In the genomic region with DNA sequence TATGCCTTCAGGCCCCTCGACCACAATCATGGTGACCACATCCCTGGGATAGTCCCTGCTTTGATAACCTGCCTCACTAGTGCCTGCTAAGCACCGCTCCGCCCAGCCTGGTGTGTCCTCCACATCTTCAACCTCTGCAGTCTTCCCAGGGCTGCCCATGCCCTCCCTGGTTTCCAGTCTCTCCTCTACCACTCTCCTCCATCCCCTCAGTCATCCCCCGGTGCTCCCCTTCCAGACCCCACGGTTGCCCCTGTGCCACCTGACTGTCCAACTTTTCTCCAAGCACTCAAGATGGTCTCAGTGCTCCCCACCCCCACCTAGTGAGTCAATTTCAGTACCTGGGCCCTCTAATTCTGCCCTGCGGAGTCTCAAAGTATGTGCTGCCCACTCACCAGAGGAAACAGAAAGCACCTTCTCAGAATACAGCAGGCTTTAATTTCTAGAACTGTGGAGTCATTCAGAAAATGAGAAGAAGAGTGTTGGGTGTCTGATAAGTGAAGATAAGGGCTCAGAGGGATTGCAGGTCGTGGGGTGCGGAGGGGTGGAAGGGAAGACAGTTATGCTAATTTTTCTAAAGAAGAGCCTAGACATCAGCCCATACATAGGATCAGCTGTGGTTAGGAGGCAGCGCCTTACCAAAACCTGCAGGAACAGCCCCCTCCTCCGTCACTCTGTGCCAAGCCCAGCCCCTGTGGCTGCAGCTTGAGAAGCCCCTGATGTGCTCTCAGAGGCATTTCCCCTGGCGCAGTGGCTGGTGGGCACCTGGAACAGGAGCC, we compare ENCODE assay signal across 8 cellular contexts. TPM values are rescaled to one million over a fixed set of nuclear protein-coding genes. Genes with fewer than 3 reads are reported as not detected.
DNase-seq lines count a peak whose midpoint lies in the region; ATAC-seq lines count a peak whose summit lies in the region.

No MANE protein-coding gene starts in this region.

- ATAC-seq in GM19463 (IDR thresholded peaks at IDR 0.05; ENCODE audit: unreplicated experiment) (peak; percentile 48), HG03439 (IDR thresholded peaks at IDR 0.05; ENCODE audit: unreplicated experiment) (peak; percentile 45)
- peak; percentile 70 to 78 for ATAC-seq in activated T-cell treated with anti-CD3 and anti-CD28 coated beads, Interleukin-2, amount 50 U/mL, for 72 hours (replicated peaks in 1 of 2)

- H3K4me3 Mint-ChIP-seq in activated T-cell treated with anti-CD3 and anti-CD28 coated beads, Interleukin-2, amount 50 U/mL, for 72 hours = peak overlapping the region; percentile 87 to 91

- no peaks in the 10 kb centered on the region for H3K27me3 Mint-ChIP-seq in activated T-cell treated with anti-CD3 and anti-CD28 coated beads, Interleukin-2, amount 50 U/mL, for 72 hours (ENCODE audit: low read depth)

- peaks cover 0 to 2% of the 10 kb centered on the region in 2 donors for H3K36me3 Mint-ChIP-seq in activated T-cell treated with anti-CD3 and anti-CD28 coated beads, Interleukin-2, amount 50 U/mL, for 72 hours (ENCODE audit: insufficient read depth in 2 of 2)

- peak; percentile 80 to 86 for DNase-seq in activated T-cell treated with anti-CD3 and anti-CD28 coated beads, Interleukin-2, amount 50 U/mL, for 72 hours
- peak; percentile 81 for DNase-seq in stimulated activated CD4-positive, alpha-beta T cell treated with anti-CD3 and anti-CD28 coated beads, Interleukin-4, amount 100 ng/mL, for 24 hours
- no peak for DNase-seq in NCI-H748 treated with DMSO at 0.1 percent for 48 hours (lab: John Stamatoyannopoulos, UW)
- DNase-seq in kidney glomerular epithelial cell (lab: John Stamatoyannopoulos, UW) = no peak
- DNase-seq in NCI-H1417 (lab: John Stamatoyannopoulos, UW) = no peak
- no peak for DNase-seq in NCI-H1694 (lab: John Stamatoyannopoulos, UW)

- peak overlapping the region; percentile 95 for H3K27ac Mint-ChIP-seq in activated T-cell treated with anti-CD3 and anti-CD28 coated beads, Interleukin-2, amount 50 U/mL, for 72 hours

- H3K4me1 Mint-ChIP-seq in activated T-cell treated with anti-CD3 and anti-CD28 coated beads, Interleukin-2, amount 50 U/mL, for 72 hours (ENCODE audit: low read depth) = peaks cover 95% of the 10 kb centered on the region

- H3K9me3 Mint-ChIP-seq in activated T-cell treated with anti-CD3 and anti-CD28 coated beads, Interleukin-2, amount 50 U/mL, for 72 hours = no peaks in the 10 kb centered on the region

RNA-seq across cellular contexts. Expression of gene CAB39, which starts 53.6 kb away (rescaled TPM):
- total RNA-seq in activated T-cell treated with anti-CD3 and anti-CD28 coated beads, Interleukin-2, amount 50 U/mL, for 72 hours = 100 to 1,000 TPM; 130 to 149 TPM

Comparison
In these comparisons a context has a peak if more than half of its experiments do, and no peak if none do; other contexts are left out.
1. DNase-seq: peak in activated T-cell treated with anti-CD3 and anti-CD28 coated beads, Interleukin-2, amount 50 U/mL, for 72 hours (2 of 2) and stimulated activated CD4-positive, alpha-beta T cell treated with anti-CD3 and anti-CD28 coated beads, Interleukin-4, amount 100 ng/mL, for 24 hours (single experiment); none in NCI-H748 treated with DMSO at 0.1 percent for 48 hours (single experiment), kidney glomerular epithelial cell (single experiment), NCI-H1417 (0 of 3) and NCI-H1694 (single experiment).
2. Peak in every context shown above with its lines, with median percentiles within 50 percentile points of each other: ATAC-seq.